In the genomic region with DNA sequence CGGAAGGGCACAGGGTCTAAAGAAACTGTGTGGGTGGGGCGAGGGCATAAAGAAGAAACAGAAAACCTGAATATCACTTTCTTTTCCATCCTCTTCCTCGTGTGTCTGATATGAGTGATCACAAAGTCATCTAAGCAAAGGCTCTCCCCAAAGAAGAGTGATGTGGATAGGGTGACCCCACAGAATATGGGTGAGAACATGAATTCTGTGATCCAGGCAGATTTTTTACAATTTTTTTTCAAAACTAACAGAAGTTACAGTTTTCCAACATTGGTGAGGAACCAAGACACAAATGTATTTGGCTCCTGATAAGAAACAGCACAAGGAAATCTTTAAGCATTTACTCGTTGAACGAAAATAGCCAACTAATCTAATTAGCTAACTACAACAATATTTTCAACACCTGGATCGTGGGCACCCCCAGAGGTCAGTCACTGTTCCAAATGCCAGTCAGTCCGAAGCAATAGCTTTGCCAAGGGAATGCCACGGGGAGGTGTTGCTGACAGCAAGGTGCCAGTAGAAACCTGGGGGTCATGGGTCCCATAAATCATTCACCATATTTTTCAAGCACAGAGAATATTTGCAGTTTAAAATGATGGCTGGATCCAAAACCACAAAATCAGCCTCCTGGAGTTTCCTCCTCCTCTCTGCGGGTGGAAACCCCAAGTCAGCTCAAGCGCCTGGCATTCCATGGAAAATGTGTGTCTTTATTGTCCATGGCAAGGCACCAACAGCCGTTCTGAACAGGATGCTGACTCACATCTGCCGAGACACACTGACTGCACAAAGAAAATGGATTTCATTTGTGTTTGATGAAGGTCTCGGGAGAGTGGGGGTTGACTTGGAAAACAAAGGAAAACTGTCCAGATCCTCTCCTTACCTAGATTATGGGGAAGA, we compare ENCODE assay signal across 8 cellular contexts. TPM values are rescaled to one million over a fixed set of nuclear protein-coding genes. Genes with fewer than 3 reads are reported as not detected.
DNase-seq lines count a peak whose midpoint lies in the region; ATAC-seq and TF ChIP-seq lines count a peak whose summit lies in the region.

No MANE protein-coding gene starts in this region.

- peak; percentile 13 for ATAC-seq in lung (ENCODE audit: insufficient read depth, low FRiP score)
- ATAC-seq in GM18861 (IDR thresholded peaks at IDR 0.05; ENCODE audit: unreplicated experiment), result no peak
- no peak for ATAC-seq in GM18511 (IDR thresholded peaks at IDR 0.05; ENCODE audit: unreplicated experiment)

- H3K36me3 ChIP-seq in lung (ENCODE audit: control insufficient read depth in 2 of 2, insufficient read depth in 2 of 2, low read length in 2 of 2) (peaks cover 12 to 23% of the 10 kb centered on the region in 2 donors), WERI-Rb-1 (no peaks in the 10 kb centered on the region)

- H3K27ac ChIP-seq in lung (ENCODE audit: low read depth in 1 of 2, low read length in 1 of 2), result peak overlapping the region; percentile 70 to 86
- no peak overlapping the region for H3K27ac ChIP-seq in WERI-Rb-1
- no peak overlapping the region for H3K27ac ChIP-seq in caudate nucleus (ENCODE audit: low read depth, low read length)

- no peak for TF ChIP-seq CTCF in cardiac fibroblast (IDR thresholded peaks at IDR 0.05; ENCODE audit: low read depth, low read length)
- no peak for TF ChIP-seq CTCF in lung (IDR thresholded peaks at IDR 0.05; ENCODE audit: control extremely low read depth, extremely low read depth)
- TF ChIP-seq CTCF in WERI-Rb-1 (IDR thresholded peaks at IDR 0.05; ENCODE audit: low read depth, low read length), result no peak

- 53 to 72% methylated on average over 13 of the region's 13 CpGs for WGBS in lung, 2 donors

- DNase-seq in DMS153 (lab: John Stamatoyannopoulos, UW) (peak; percentile 61), NCI-H2107 treated with DMSO at 0.1 percent for 48 hours (lab: John Stamatoyannopoulos, UW; ENCODE audit: unreplicated experiment) (peak; percentile 69), cardiac fibroblast (ENCODE audit: low read depth in 2 of 2) (peak; percentile 98 to 99), lung (ENCODE audit: low spot score) (peak; percentile 62), WERI-Rb-1 (no peak), caudate nucleus (lab: John Stamatoyannopoulos, UW) (no peak)

- no peaks in the 10 kb centered on the region for H3K9me3 ChIP-seq in lung (ENCODE audit: control insufficient read depth in 2 of 2, insufficient read depth in 1 of 2, low read length in 1 of 2)
- no peaks in the 10 kb centered on the region for H3K9me3 ChIP-seq in WERI-Rb-1 (ENCODE audit: severe bottlenecking)

- H3K27me3 ChIP-seq in lung (ENCODE audit: control insufficient read depth, insufficient read depth), result no peaks in the 10 kb centered on the region
- no peaks in the 10 kb centered on the region for H3K27me3 ChIP-seq in WERI-Rb-1 (ENCODE audit: insufficient read depth, low read depth, severe bottlenecking)

- H3K4me3 ChIP-seq in cardiac fibroblast (replicated peaks in 1 of 2; ENCODE audit: low read depth in 2 of 2, low read length in 2 of 2) (peak overlapping the region in 1 of 2 donors; percentile 5), lung (no peak overlapping the region), WERI-Rb-1 (ENCODE audit: low read depth, low read length) (no peak overlapping the region)

- H3K4me1 ChIP-seq in lung (ENCODE audit: control insufficient read depth in 2 of 2, insufficient read depth in 2 of 2, low read length in 2 of 2), result peaks cover 18 to 44% of the 10 kb centered on the region in 2 donors

RNA-seq across cellular contexts. Expression of a gene that starts 26.7 kb away (rescaled TPM):
- 1,000 to 10,000 TPM in 1 of 2 donors, 100 to 1,000 TPM in 1; 851 to 1,294 TPM for total RNA-seq in lung
- polyA plus RNA-seq in lung, result 1,000 to 10,000 TPM; 1,147 to 1,195 TPM

Comparison
In these comparisons a context has a peak if more than half of its experiments do, and no peak if none do; other contexts are left out.
1. DNase-seq: peak in DMS153 (single experiment), NCI-H2107 treated with DMSO at 0.1 percent for 48 hours (single experiment), cardiac fibroblast (2 of 2) and lung (single experiment); none in WERI-Rb-1 (single experiment) and caudate nucleus (0 of 61).
2. H3K27ac ChIP-seq: peak in lung (2 of 2); none in WERI-Rb-1 (single experiment) and caudate nucleus (single experiment).